Comparison of ENCODE assay signal across 27 cellular contexts in genomic region chr5:141003026-141003425, GRCh38. TPM values are rescaled to one million over a fixed set of nuclear protein-coding genes. Genes with fewer than 3 reads are reported as not detected.
DNase-seq lines count a peak whose midpoint lies in the region; ATAC-seq and TF ChIP-seq lines count a peak whose summit lies in the region.
"Had no signal": no experiment of that assay in that cellular context is flagged by ENCODE, and none has a peak within 500 bp of the region (broad histone marks: within the 10 kb centered on the region; RNA-seq: fewer than 3 reads in every experiment).

No MANE protein-coding gene starts in this region.

- no peak overlapping the region for H2BK20ac ChIP-seq in H9 (ENCODE audit: low read depth, low read length, poor library complexity, severe bottlenecking)

- no peak overlapping the region for H2AFZ ChIP-seq in H9 (ENCODE audit: low read length)

- POLR2A ChIA-PET in A673 (lab: Charles Lee; ENCODE audit: low non-redundant PET): no interaction called here
- POLR2A ChIA-PET in Panc1 (lab: Charles Lee): no interaction called here

- no CpG with 5 or more reads among the region's 3 CpGs for WGBS in H9 (ENCODE audit: extremely low coverage, insufficient read length, low lambda C conversion rate)

- H4K8ac ChIP-seq in H9 (replicated peaks; ENCODE audit: insufficient read length, low read depth, low read length): no peak overlapping the region

- H3K9ac ChIP-seq in H9 (ENCODE audit: extremely low read depth, insufficient read length, low read length) (no peak overlapping the region), iPS-18a (ENCODE audit: low read length) (peak overlapping the region; percentile 90)

- H3K4me3 ChIP-seq in A673 (ENCODE audit: low read depth, low read length, poor library complexity, severe bottlenecking) (no peak overlapping the region), Panc1 (ENCODE audit: low read depth in 2 of 2, low read length in 2 of 2) (no peak overlapping the region), iPS-18a (ENCODE audit: low read length) (peak overlapping the region; percentile 72)
- H3K4me3 ChIP-seq: uterus had no signal

- no peak overlapping the region for H2BK120ac ChIP-seq in H9 (ENCODE audit: low read depth, low read length, poor library complexity, severe bottlenecking)

- no peak overlapping the region for H3K14ac ChIP-seq in H9 (ENCODE audit: insufficient read depth, low read length)

- CTCF ChIA-PET in A673 (lab: Charles Lee): interaction anchor here (0.6 kb wide), 1 partner anchor 759 kb away, joined by 4 read pairs; no protein-coding TSS in a partner anchor
- CTCF ChIA-PET in Panc1 (lab: Charles Lee): no interaction called here

- DNase-seq in A673 (ENCODE audit: low spot score): peak; percentile 74
- DNase-seq in H9: no peak
- no peak for DNase-seq in Panc1 (ENCODE audit: low read depth, low spot score)
- no peak for DNase-seq in germinal center (ENCODE audit: low spot score)
- no peak for DNase-seq in GM20000 (ENCODE audit: low spot score)
- DNase-seq: activated CD4-positive, alpha-beta T cell treated with anti-CD3 and anti-CD28 coated beads for 4 hours; activated naive CD4-positive, alpha-beta T cell; activated T-cell treated with anti-CD3 and anti-CD28 coated beads, Interleukin-2, amount 50 U/mL, for 48 hours; CD8-positive, alpha-beta T cell; DMS153; effector CD8-positive, alpha-beta T cell; foreskin fibroblast; GOT3; hippocampal formation; KG1; natural killer cell; NCI-H1694; NCI-H226; retina; uterus had no signal

- H3K27ac ChIP-seq in A673 (ENCODE audit: low read depth, low read length, poor library complexity, severe bottlenecking) (peak overlapping the region; percentile 91), H9 (ENCODE audit: insufficient read length, low read depth, low read length) (peak overlapping the region; percentile 79), Panc1 (ENCODE audit: low read length) (peak overlapping the region; percentile 88), iPS-18a (ENCODE audit: low read length) (no peak overlapping the region)
- H3K27ac ChIP-seq: uterus had no signal

- no peak overlapping the region for H3K56ac ChIP-seq in H9 (ENCODE audit: insufficient read length, low read depth, low read length)

- H2BK15ac ChIP-seq in H9 (ENCODE audit: low read depth, low read length): no peak overlapping the region

- H3K36me3 Mint-ChIP-seq in H9 (ENCODE audit: insufficient read depth in 1 of 3, low read depth in 3 of 3): peaks cover 4 to 13% (median 6%) of the 10 kb centered on the region in 3 experiments; a peak in 6 of 7 replicates
- H3K36me3 Mint-ChIP-seq: CD8-positive, alpha-beta T cell had no signal

- H3K4me1 ChIP-seq in A673 (ENCODE audit: insufficient read depth, low read length, poor library complexity, severe bottlenecking) (peaks cover 64% of the 10 kb centered on the region), H9 (ENCODE audit: insufficient read depth, low read length) (peaks cover 23% of the 10 kb centered on the region), Panc1 (ENCODE audit: control insufficient read depth, insufficient read depth, low read length) (peaks cover 43% of the 10 kb centered on the region), iPS-18a (ENCODE audit: control insufficient read depth, low read depth, low read length) (peaks cover 51% of the 10 kb centered on the region)
- H3K4me1 ChIP-seq: uterus had no signal

- H3K4me3 Mint-ChIP-seq in H9: peak overlapping the region in 1 of 2 experiments; percentile 85; a peak in 1 of 5 replicates
- H3K4me3 Mint-ChIP-seq: CD8-positive, alpha-beta T cell; natural killer cell; T-helper 1 cell treated with Interleukin-12 subunit alpha and Interleukin-12 subunit beta and Interleukin-4 antibody, amounts not matched to agents 30 μg/mL and 1 μg/mL, for 36 hours had no signal

- H3K23ac ChIP-seq in H9 (ENCODE audit: insufficient read length, low read depth, low read length): no peak overlapping the region

- in situ Hi-C loops in Panc1 (cut with HindIII; ENCODE audit: low pct_unique_long_range_greater_than_20kb, low sequenced_read_pairs): no loop called here

- peak overlapping the region; percentile 24 for H3K18ac ChIP-seq in H9 (ENCODE audit: insufficient read length, low read depth, low read length)

- no peak overlapping the region for H2BK5ac ChIP-seq in H9 (ENCODE audit: insufficient read length, low read length)

- no peak overlapping the region for H4K5ac ChIP-seq in H9 (ENCODE audit: insufficient read length, low read depth, low read length)

- intact Hi-C loops in A673 (cut with micrococcal nuclease; ENCODE audit: unreplicated experiment): loop anchor here (5.0 kb wide), 1 partner anchor 36 kb away; the partner anchor contains the start of gene PCDHAC2
- intact Hi-C loops in Panc1 (cut with micrococcal nuclease; ENCODE audit: unreplicated experiment): no loop called here

- peaks cover 71 to 76% of the 10 kb centered on the region in 2 experiments for H3K4me1 Mint-ChIP-seq in H9
- H3K4me1 Mint-ChIP-seq: natural killer cell had no signal

- no peaks in the 10 kb centered on the region for H3K9me3 ChIP-seq in A673 (ENCODE audit: low read depth, low read length, poor library complexity, severe bottlenecking)
- H3K9me3 ChIP-seq in H9 (ENCODE audit: control insufficient read depth, low read depth, low read length): no peaks in the 10 kb centered on the region
- H3K9me3 ChIP-seq in Panc1 (ENCODE audit: control insufficient read depth, insufficient read depth, low read depth, low read length): no peaks in the 10 kb centered on the region
- no peaks in the 10 kb centered on the region for H3K9me3 ChIP-seq in iPS-18a (ENCODE audit: control insufficient read depth, low read depth, low read length)
- H3K9me3 ChIP-seq: uterus had no signal

- H4K20me1 ChIP-seq in H9 (ENCODE audit: control insufficient read depth, insufficient read depth, insufficient read length): no peaks in the 10 kb centered on the region

- H3K27me3 ChIP-seq in A673 (replicated peaks; ENCODE audit: insufficient read depth, low read depth, low read length, poor library complexity) (no peaks in the 10 kb centered on the region), H9 (ENCODE audit: insufficient read depth, low read length) (no peaks in the 10 kb centered on the region), Panc1 (ENCODE audit: control insufficient read depth, insufficient read depth, low read length) (no peaks in the 10 kb centered on the region), iPS-18a (ENCODE audit: control insufficient read depth, insufficient read depth, low read length) (peaks cover 7% of the 10 kb centered on the region)
- H3K27me3 ChIP-seq: uterus had no signal

- H4K91ac ChIP-seq in H9 (ENCODE audit: insufficient read length, low read depth, low read length): peak overlapping the region; percentile 82

- TF ChIP-seq CTCF in A673 (conservative IDR thresholded peaks at IDR 0.05; ENCODE audit: low read depth, low read length) (no peak), H9 (conservative IDR thresholded peaks at IDR 0.05) (no peak), Panc1 (IDR thresholded peaks at IDR 0.05) (no peak), GM20000 (IDR thresholded peaks at IDR 0.05; ENCODE audit: extremely low read depth, missing control alignments) (no peak)

- BruUV-seq in A673 (replicated peaks; lab: Mats Ljungman, UMichigan): no TSS peak
- no TSS peak for BruUV-seq in Panc1 (replicated peaks; lab: Mats Ljungman, UMichigan)

- H2AK5ac ChIP-seq in H9 (ENCODE audit: insufficient read length, low read length): peak overlapping the region; percentile 93

- H2BK12ac ChIP-seq in H9 (ENCODE audit: insufficient read length, low read depth, low read length): peak overlapping the region; percentile 89

- no peaks in the 10 kb centered on the region for H3K79me2 ChIP-seq in H9 (ENCODE audit: insufficient read depth, low read length)

- peaks cover 4% of the 10 kb centered on the region; the same call in 1 of the 2 replicates for H3K27me3 Mint-ChIP-seq in H9 (ENCODE audit: low read depth)

- peak overlapping the region; percentile 89 for H3K4me2 ChIP-seq in H9 (ENCODE audit: insufficient read depth, insufficient read length, low read length)

- ATAC-seq in Panc1 (no peak), GM21717 (IDR thresholded peaks at IDR 0.05; ENCODE audit: unreplicated experiment) (no peak)
- ATAC-seq: CD8-positive, alpha-beta T cell; natural killer cell had no signal

- no peaks in the 10 kb centered on the region for H3K79me1 ChIP-seq in H9 (ENCODE audit: insufficient read depth, low read depth, low read length, poor library complexity, severe bottlenecking)

- no peak overlapping the region for H3K4ac ChIP-seq in H9 (ENCODE audit: low read depth, low read length)

- no peaks in the 10 kb centered on the region for H3K9me3 Mint-ChIP-seq in H9
- H3K9me3 Mint-ChIP-seq: CD8-positive, alpha-beta T cell had no signal

- H3K36me3 ChIP-seq in A673 (ENCODE audit: insufficient read depth, low read length, poor library complexity, severe bottlenecking) (no peaks in the 10 kb centered on the region), Panc1 (ENCODE audit: control insufficient read depth, insufficient read depth, low read length) (no peaks in the 10 kb centered on the region), iPS-18a (ENCODE audit: control insufficient read depth, low read depth, low read length) (no peaks in the 10 kb centered on the region)
- H3K36me3 ChIP-seq: uterus had no signal

- H3K27ac Mint-ChIP-seq in H9: peak overlapping the region in 2 of 3 experiments; percentile 96 to 99; a peak in 3 of 7 replicates
- H3K27ac Mint-ChIP-seq: CD8-positive, alpha-beta T cell; natural killer cell; T-helper 1 cell treated with Interleukin-12 subunit alpha and Interleukin-12 subunit beta and Interleukin-4 antibody, amounts not matched to agents 30 μg/mL and 1 μg/mL, for 36 hours had no signal

- peaks cover 9% of the 10 kb centered on the region for H3K23me2 ChIP-seq in H9 (ENCODE audit: insufficient read length, low read depth, low read length, poor library complexity, severe bottlenecking)

- no peak overlapping the region for H3T11ph ChIP-seq in H9 (ENCODE audit: low read length)

RNA-seq across cellular contexts. Expression of gene PCDHAC2, which starts 36.8 kb away (rescaled TPM):
- total RNA-seq in A673 (2021) (6.8 and 7.1 TPM in 2 replicates), H9 (2021) (4.8 and 5.4 TPM in 2 replicates), Panc1 (2021; ENCODE audit: unreplicated experiment) (8.8 TPM)
- polyA plus RNA-seq in Panc1 (2012; ENCODE audit: insufficient read length): 9.5 TPM
- total RNA-seq: CD8-positive, alpha-beta T cell; natural killer cell had no signal

RNA-seq across cellular contexts. Expression of gene PCDHB1, which starts 48.1 kb away (rescaled TPM):
- 0.04 and 0.06 TPM in 2 replicates for total RNA-seq in A673 (2021)
- total RNA-seq in H9 (2021): 0.07 and 0.11 TPM in 2 replicates
- 0.05 TPM for total RNA-seq in Panc1 (2021; ENCODE audit: unreplicated experiment)
- polyA plus RNA-seq in Panc1 (2012; ENCODE audit: insufficient read length): not detected
- total RNA-seq: CD8-positive, alpha-beta T cell; HT-29; liver; natural killer cell; osteoblast had no signal
- polyA plus RNA-seq: esophagus, liver had no signal
